1 cellular context compared by ENCODE assay signal in the genomic region with DNA sequence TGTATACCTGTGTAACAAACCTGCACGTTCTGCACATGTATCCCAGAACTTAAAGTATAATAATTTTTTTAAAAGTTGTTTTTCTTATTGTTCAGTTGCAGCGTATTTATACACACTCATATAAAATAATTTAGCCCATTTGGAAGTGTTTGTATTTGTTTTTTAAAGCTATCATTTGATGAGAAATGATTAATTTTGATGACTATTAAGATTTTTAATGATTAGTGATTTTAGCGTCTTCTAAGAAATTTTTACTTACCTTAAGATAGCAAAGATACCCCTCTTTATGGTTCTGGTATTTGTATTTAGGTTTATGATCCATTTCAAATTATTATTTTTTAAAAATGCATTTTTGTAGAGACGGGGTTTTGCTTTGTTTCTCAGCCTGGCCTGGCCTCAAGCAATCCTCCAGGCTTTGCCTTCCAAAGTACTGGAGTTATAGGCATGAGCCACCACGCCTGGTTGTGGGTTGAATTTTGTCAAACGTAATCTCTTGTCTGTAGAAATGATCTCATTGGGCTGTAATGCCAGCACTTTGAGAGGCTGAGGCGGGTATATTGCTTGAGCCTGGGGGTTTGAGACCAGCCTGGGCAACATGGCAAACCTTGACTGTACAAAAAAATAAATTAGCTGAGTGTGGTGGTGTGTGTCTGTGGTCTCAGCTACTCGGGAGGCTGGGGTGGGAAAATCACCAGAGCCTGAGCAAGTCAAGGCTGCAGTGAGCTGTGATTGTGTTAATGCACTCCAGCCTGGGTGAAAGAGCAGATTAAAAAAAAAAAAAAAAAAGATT.
TF ChIP-seq lines count a peak whose summit lies in the region.

No MANE protein-coding gene starts in this region.

TF ChIP-seq in HEK293, 187 proteins besides CTCF, POLR2A, EP300 and RAD21 (continued from another document):
- TF ChIP-seq, protein P1, sequence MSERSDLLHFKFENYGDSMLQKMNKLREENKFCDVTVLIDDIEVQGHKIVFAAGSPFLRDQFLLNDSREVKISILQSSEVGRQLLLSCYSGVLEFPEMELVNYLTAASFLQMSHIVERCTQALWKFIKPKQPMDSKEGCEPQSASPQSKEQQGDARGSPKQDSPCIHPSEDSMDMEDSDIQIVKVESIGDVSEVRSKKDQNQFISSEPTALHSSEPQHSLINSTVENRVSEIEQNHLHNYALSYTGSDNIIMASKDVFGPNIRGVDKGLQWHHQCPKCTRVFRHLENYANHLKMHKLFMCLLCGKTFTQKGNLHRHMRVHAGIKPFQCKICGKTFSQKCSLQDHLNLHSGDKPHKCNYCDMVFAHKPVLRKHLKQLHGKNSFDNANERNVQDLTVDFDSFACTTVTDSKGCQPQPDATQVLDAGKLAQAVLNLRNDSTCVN (tag by site-specific recombination; optimal IDR thresholded peaks at IDR 0.05), result no peak
- no peak for TF ChIP-seq ZNF350 (tag by site-specific recombination; IDR thresholded peaks at IDR 0.05)
- TF ChIP-seq WT1 (tag by site-specific recombination; IDR thresholded peaks at IDR 0.05), result no peak
- no peak for TF ChIP-seq GLI2 (tag by site-specific recombination; IDR thresholded peaks at IDR 0.05; ENCODE audit: borderline replicate concordance, low read depth)
- TF ChIP-seq KLF9 (tag by site-specific recombination; IDR thresholded peaks at IDR 0.05; ENCODE audit: low read depth), result no peak
TF ChIP-seq in HEK293: peak in this region for 15.
